ENCODE assay signal across 28 cellular contexts in the genomic region with DNA sequence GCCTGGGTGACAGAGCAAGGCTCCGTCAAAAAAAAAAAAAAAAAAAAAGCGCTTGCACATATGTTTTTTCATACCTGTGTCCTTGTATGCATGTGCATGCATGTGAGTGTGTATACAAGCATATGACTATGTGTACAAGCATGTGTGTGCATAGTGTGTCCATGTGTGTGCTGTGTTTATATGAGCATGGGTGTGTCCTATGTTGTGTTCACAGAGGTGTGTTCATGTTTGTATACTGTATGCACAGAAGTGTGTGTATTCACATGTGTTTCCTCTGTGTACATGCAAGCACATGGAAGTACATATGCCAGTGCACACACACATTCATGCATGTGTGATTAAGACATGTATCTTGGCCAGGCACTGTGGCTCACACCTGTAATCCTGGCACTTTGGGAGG.
"Had no signal": no experiment of that assay in that cellular context is flagged by ENCODE, and none has a peak within 500 bp of the region (broad histone marks: within the 10 kb centered on the region; RNA-seq: fewer than 3 reads in every experiment).

No MANE protein-coding gene starts in this region.

- H3K9me3 ChIP-seq: left lung, lower lobe of right lung, pancreas, prostate gland, sigmoid colon, transverse colon, upper lobe of left lung, vagina had no signal

- H3K27ac ChIP-seq: neural progenitor cell, prostate gland had no signal

- H3K4me3 ChIP-seq: left lung, lower lobe of right lung, neural progenitor cell, pancreas, prostate gland, sigmoid colon, transverse colon, upper lobe of left lung, vagina had no signal

- DNase-seq: immature natural killer cell; kidney; left colon; left lung; lower lobe of right lung; mammary epithelial cell; mesendoderm; naive B cell; natural killer cell; nephron progenitor cell; pancreas; posterior cingulate gyrus; retina; right cardiac atrium; sigmoid colon; small intestine; stimulated activated CD4-positive, alpha-beta T cell treated with anti-CD3 and anti-CD28 coated beads, Interleukin-1b, Interleukin-23, amount 100 ng/mL, for 48 hours; stimulated activated CD4-positive, alpha-beta T cell treated with anti-CD3 and anti-CD28 coated beads, Interleukin-2, amount 100 ng/mL, for 48 hours; stimulated activated CD4-positive, alpha-beta T cell treated with anti-CD3 and anti-CD28 coated beads, Interleukin-4, amount 100 ng/mL, for 4 hours; stimulated activated CD8-positive, alpha-beta memory T cell treated with anti-CD3 and anti-CD28 coated beads, Interleukin-4, amount 100 ng/mL, for 48 hours; stimulated activated naive CD4-positive, alpha-beta T cell treated with Interleukin-2 at 50 U/mL for 16 hours; stimulated activated naive CD8-positive, alpha-beta T cell treated with anti-CD3 and anti-CD28 coated beads, Interleukin-15, amount 100 ng/mL, for 72 hours; transverse colon had no signal

- H3K27me3 ChIP-seq: left lung, neural progenitor cell, pancreas, sigmoid colon, transverse colon, upper lobe of left lung, vagina had no signal

- H3K9ac ChIP-seq: neural progenitor cell had no signal

- H2AFZ ChIP-seq: neural progenitor cell had no signal

- H3K36me3 ChIP-seq: left lung, lower lobe of right lung, neural progenitor cell, pancreas, prostate gland, sigmoid colon, transverse colon, upper lobe of left lung, vagina had no signal

- FAIRE-seq: islet of Langerhans, kidney, pancreas, small intestine had no signal

- H3K4me1 ChIP-seq: neural progenitor cell, prostate gland had no signal

- H3K4me2 ChIP-seq: neural progenitor cell had no signal
